Comparison of ENCODE assay signal across 8 cellular contexts in the genomic region with DNA sequence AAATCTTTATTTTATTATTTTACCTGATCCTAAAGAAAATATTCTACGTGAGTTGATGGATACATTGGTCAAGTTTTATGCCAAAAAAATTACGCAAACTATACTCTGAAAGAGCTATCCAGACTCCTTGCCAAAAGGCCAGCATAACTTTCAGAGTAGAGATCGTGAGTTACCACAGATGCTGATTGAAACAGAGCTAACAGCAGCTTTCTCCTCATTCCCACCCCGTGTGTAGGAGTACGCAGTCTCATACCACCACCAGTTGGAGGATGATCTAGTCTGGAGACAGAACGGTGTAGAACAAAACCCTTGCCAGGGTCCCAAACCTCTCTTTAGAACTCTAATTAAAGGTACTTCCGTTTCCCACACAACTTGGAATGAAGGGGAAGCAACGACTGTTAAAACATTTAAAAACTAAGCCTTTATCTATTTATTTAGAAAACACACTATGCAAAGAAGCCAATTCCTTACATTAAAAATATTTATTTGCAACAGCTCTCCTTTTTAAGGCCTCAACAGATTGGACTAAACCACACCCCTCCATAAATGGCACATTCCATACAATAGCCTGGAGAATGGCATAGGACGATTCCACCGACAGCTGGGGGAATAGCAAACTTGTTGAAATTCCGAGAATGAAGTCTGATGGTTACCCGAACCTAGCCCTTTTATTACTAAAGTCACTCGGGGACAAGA. TPM values are rescaled to one million over a fixed set of nuclear protein-coding genes. Genes with fewer than 3 reads are reported as not detected.
A peak's percentile ranks its signal among the peaks of the same experiment; 100 is the strongest.
DNase-seq lines count a peak whose midpoint lies in the region; ATAC-seq and TF ChIP-seq lines count a peak whose summit lies in the region.

No MANE protein-coding gene starts in this region.

- DNase-seq in AG09309 (ENCODE audit: low read depth) (peak; percentile 38), GM12864 (ENCODE audit: low read depth) (peak; percentile 30), NCI-H226 (peak; percentile 61), glomerular visceral epithelial cell (ENCODE audit: extremely low spot score) (peak; percentile 58), renal cortical epithelial cell (ENCODE audit: low read depth) (peak; percentile 35)

- no peak for ATAC-seq in GM19463 (IDR thresholded peaks at IDR 0.05; ENCODE audit: unreplicated experiment)
- ATAC-seq in GM18867 (IDR thresholded peaks at IDR 0.05; ENCODE audit: unreplicated experiment): no peak

- H3K4me1 Mint-ChIP-seq in activated naive CD4-positive, alpha-beta T cell treated with anti-CD3 and anti-CD28 coated beads, Interleukin-2, amount 50 U/mL, for 24 hours: peaks cover 45% of the 10 kb centered on the region

- H3K4me3 ChIP-seq in AG09309 (ENCODE audit: control insufficient read depth, low read depth, low read length) (peak overlapping the region; percentile 80), GM12864 (ENCODE audit: low read depth, low read length) (peak overlapping the region; percentile 68)

- TF ChIP-seq CTCF in AG09309 (IDR thresholded peaks at IDR 0.05; ENCODE audit: control insufficient read depth, insufficient read depth, low read depth, low read length, missing control alignments) (no peak), GM12864 (IDR thresholded peaks at IDR 0.05; ENCODE audit: low read depth, low read length, missing control alignments) (no peak)

- H3K36me3 Mint-ChIP-seq in activated naive CD4-positive, alpha-beta T cell treated with anti-CD3 and anti-CD28 coated beads, Interleukin-2, amount 50 U/mL, for 24 hours: peaks cover 8% of the 10 kb centered on the region

- peak overlapping the region; percentile 96 for H3K27ac Mint-ChIP-seq in activated naive CD4-positive, alpha-beta T cell treated with anti-CD3 and anti-CD28 coated beads, Interleukin-2, amount 50 U/mL, for 24 hours

- peak overlapping the region; percentile 99 for H3K4me3 Mint-ChIP-seq in activated naive CD4-positive, alpha-beta T cell treated with anti-CD3 and anti-CD28 coated beads, Interleukin-2, amount 50 U/mL, for 24 hours

- H3K27me3 Mint-ChIP-seq in activated naive CD4-positive, alpha-beta T cell treated with anti-CD3 and anti-CD28 coated beads, Interleukin-2, amount 50 U/mL, for 24 hours: no peaks in the 10 kb centered on the region

- H3K9me3 Mint-ChIP-seq in activated naive CD4-positive, alpha-beta T cell treated with anti-CD3 and anti-CD28 coated beads, Interleukin-2, amount 50 U/mL, for 24 hours: no peaks in the 10 kb centered on the region

RNA-seq across cellular contexts. Expression of gene NUCKS1, which starts 1.4 kb away (rescaled TPM):
- total RNA-seq in renal cortical epithelial cell: 120 and 123 TPM in 2 replicates

RNA-seq across cellular contexts. Expression of gene RAB29, which starts 26.7 kb away (rescaled TPM):
- total RNA-seq in renal cortical epithelial cell: 45.7 and 53.2 TPM in 2 replicates
